In genomic region chr4:91319869-91320268, GRCh38 we compare ENCODE assay signal across 17 cellular contexts.
"Had no signal": no experiment of that assay in that cellular context is flagged by ENCODE, and none has a peak within 500 bp of the region (broad histone marks: within the 10 kb centered on the region; RNA-seq: fewer than 3 reads in every experiment).

No MANE protein-coding gene starts in this region.

- ATAC-seq: gastroesophageal sphincter; left cardiac atrium; lower lobe of right lung; natural killer cell treated with Interleukin-12 subunit alpha and Interleukin-12 subunit beta and Interleukin-15 and Interleukin-18, amount 100 ng/mL, for 72 hours; pancreas; right cardiac atrium had no signal

- H3K36me3 ChIP-seq: esophagus muscularis mucosa, gastroesophageal sphincter, left ventricle myocardium inferior, lower lobe of right lung, pancreas had no signal

- H3K27ac ChIP-seq: dorsolateral prefrontal cortex, epithelial cell of prostate, esophagus muscularis mucosa, gastroesophageal sphincter, left ventricle myocardium inferior, lower lobe of right lung, pancreas had no signal

- H3K27me3 ChIP-seq: dorsolateral prefrontal cortex, esophagus muscularis mucosa, gastroesophageal sphincter, pancreas had no signal

- H3K4me3 ChIP-seq: dorsolateral prefrontal cortex, esophagus muscularis mucosa, gastroesophageal sphincter, left ventricle myocardium inferior, lower lobe of right lung, pancreas had no signal

- H3K4me1 ChIP-seq: esophagus muscularis mucosa, gastroesophageal sphincter, left ventricle myocardium inferior, lower lobe of right lung, pancreas had no signal

- DNase-seq: cortex of kidney; dorsolateral prefrontal cortex; effector CD8-positive, alpha-beta T cell; glutamatergic neuron; left cardiac atrium; left ventricle myocardium inferior; lower lobe of right lung; occipital lobe; pancreas; right cardiac atrium; small intestine; stimulated activated CD4-positive, alpha-beta T cell treated with anti-CD3 and anti-CD28 coated beads, Interleukin-12 subunit alpha, Interleukin-12 subunit beta, amount 100 ng/mL, for 4 hours; stimulated activated naive CD4-positive, alpha-beta T cell treated with Interleukin-2 at 50 U/mL for 16 hours had no signal

- H3K9me3 ChIP-seq: esophagus muscularis mucosa, gastroesophageal sphincter, left ventricle myocardium inferior, lower lobe of right lung, pancreas had no signal
